In the genomic region with DNA sequence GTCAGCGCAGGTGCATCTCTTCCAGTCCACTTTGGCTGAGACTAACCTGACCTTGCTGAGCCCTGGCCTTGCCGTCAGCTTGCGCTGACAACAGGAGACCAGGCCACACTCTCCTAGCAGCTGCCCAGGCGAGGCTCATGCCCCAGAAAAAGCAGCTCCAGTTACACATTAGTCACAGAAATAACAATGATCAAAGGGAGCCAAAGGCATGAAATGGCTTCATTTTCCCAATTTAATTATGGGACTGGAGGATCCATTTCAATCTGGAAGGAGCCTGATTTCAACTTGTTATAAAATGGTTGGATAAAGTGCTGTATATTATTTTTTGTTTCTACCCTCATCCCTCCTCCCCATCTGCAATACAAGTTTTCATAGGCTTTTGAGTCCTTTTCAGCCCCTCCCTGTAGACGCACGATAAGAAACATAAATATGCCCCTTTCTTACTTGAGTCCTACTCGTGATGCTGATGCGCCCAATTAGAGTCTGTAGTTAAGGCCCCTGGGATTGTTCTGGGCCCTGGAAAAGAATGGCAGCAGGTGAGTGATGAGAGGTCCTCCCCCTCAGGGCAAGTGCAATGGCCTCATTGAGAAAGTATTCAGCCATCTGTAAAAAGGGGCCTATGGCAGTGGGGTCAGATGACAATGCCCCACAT, we compare ENCODE assay signal across 10 cellular contexts.
A peak's percentile ranks its signal among the peaks of the same experiment; 100 is the strongest.
DNase-seq lines count a peak whose midpoint lies in the region; ATAC-seq and TF ChIP-seq lines count a peak whose summit lies in the region.
"Had no signal": no experiment of that assay in that cellular context is flagged by ENCODE, and none has a peak within 500 bp of the region (broad histone marks: within the 10 kb centered on the region; RNA-seq: fewer than 3 reads in every experiment).

No MANE protein-coding gene starts in this region.

- H3K4me3 ChIP-seq in RWPE2 (ENCODE audit: severe bottlenecking) (no peak overlapping the region), foreskin fibroblast (ENCODE audit: low read depth in 1 of 2, low read length in 2 of 2) (no peak overlapping the region), skeletal muscle cell (ENCODE audit: low read depth, low read length) (no peak overlapping the region)
- H3K4me3 ChIP-seq: lung had no signal

- ATAC-seq in RWPE2 (ENCODE audit: low read depth) (peak; percentile 46), HG03025 (IDR thresholded peaks at IDR 0.05; ENCODE audit: low FRiP score, unreplicated experiment) (no peak), GM18873 (IDR thresholded peaks at IDR 0.05; ENCODE audit: low FRiP score, unreplicated experiment) (no peak)

- DNase-seq in HS-27A (ENCODE audit: low read depth) (peak; percentile 79), RWPE2 (ENCODE audit: low spot score) (no peak), foreskin fibroblast (peak; percentile 65 to 77), skeletal muscle cell (ENCODE audit: low read depth) (peak; percentile 61), GM10248 (ENCODE audit: extremely low spot score) (no peak)
- no peak for DNase-seq in stimulated activated naive CD4-positive, alpha-beta T cell treated with Interleukin-2 at 50 U/mL for 16 hours (lab: John Stamatoyannopoulos, UW)

- CTCF ChIA-PET in GM10248 (lab: Yijun Ruan, JAX): interaction anchor here (0.7 to 3.1 kb wide), 7 partner anchors 8 to 516 kb away, joined by 3 to 17 read pairs (median 4); no protein-coding TSS in a partner anchor

- no peak overlapping the region for H3K27ac ChIP-seq in RWPE2 (ENCODE audit: poor library complexity, severe bottlenecking)
- H3K27ac ChIP-seq: VCaP had no signal

- no peaks in the 10 kb centered on the region for H3K4me1 ChIP-seq in RWPE2 (ENCODE audit: insufficient read depth, poor library complexity, severe bottlenecking)

- TF ChIP-seq CTCF in RWPE2 (IDR thresholded peaks at IDR 0.05; ENCODE audit: poor library complexity, severe bottlenecking) (no peak), foreskin fibroblast (IDR thresholded peaks at IDR 0.05; ENCODE audit: low read depth, low read length) (no peak), GM10248 (IDR thresholded peaks at IDR 0.05; ENCODE audit: control extremely low read depth, extremely low read depth, low read depth, missing control alignments) (no peak)

- no peaks in the 10 kb centered on the region for H3K27me3 ChIP-seq in RWPE2 (ENCODE audit: insufficient read depth, poor library complexity, severe bottlenecking)

- no peaks in the 10 kb centered on the region for H3K9me3 ChIP-seq in RWPE2 (ENCODE audit: severe bottlenecking)

- POLR2A ChIA-PET in GM10248 (lab: Yijun Ruan, JAX): no interaction called here

- no peaks in the 10 kb centered on the region for H3K36me3 ChIP-seq in RWPE2 (ENCODE audit: low read depth)

Comparison
In these comparisons a context has a peak if more than half of its experiments do, and no peak if none do; other contexts are left out.
1. DNase-seq: peak in HS-27A (single experiment), foreskin fibroblast (2 of 2) and skeletal muscle cell (single experiment); none in RWPE2 (single experiment), stimulated activated naive CD4-positive, alpha-beta T cell treated with Interleukin-2 at 50 U/mL for 16 hours (single experiment) and GM10248 (single experiment).